12 cellular contexts compared by ENCODE assay signal in the genomic region with DNA sequence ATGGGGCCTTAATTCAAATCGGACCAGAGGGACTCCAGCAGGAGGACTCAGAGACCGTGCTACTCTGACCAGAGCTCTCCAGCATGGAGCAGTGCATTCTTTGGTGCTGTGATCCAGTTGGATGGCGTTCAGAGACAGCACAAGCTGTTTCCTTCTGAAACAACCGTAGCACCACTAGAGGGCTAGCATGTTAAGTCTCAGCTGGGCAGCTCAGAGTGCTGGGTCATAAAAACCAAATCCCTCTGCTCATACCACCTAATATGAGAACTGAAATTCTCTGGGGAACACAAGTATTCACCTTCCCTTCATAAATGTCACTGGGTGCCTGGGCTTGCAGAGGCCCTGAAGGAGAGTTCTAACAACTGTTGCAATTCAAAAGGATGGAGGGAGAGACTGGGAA.
DNase-seq lines count a peak whose midpoint lies in the region; TF ChIP-seq lines count a peak whose summit lies in the region.
"Had no signal": no experiment of that assay in that cellular context is flagged by ENCODE, and none has a peak within 500 bp of the region (broad histone marks: within the 10 kb centered on the region; RNA-seq: fewer than 3 reads in every experiment).

No MANE protein-coding gene starts in this region.

- H4K8ac ChIP-seq in neuronal stem cell (ENCODE audit: low read depth, low read length) = no peak overlapping the region

- H3K9me3 ChIP-seq in neuronal stem cell (replicated peaks in 1 of 2; ENCODE audit: control insufficient read depth in 2 of 2, insufficient read depth in 1 of 2, low read depth in 1 of 2, low read length in 2 of 2) = peaks cover 0 to 2% of the 10 kb centered on the region in 2 donors
- H3K9me3 ChIP-seq: SJCRH30 had no signal

- no peak overlapping the region for H3K27ac Mint-ChIP-seq in activated CD4-positive, alpha-beta memory T cell treated with anti-CD3 and anti-CD28 coated beads for 36 hours

- no peak overlapping the region for H3K14ac ChIP-seq in neuronal stem cell (ENCODE audit: low read length)

- DNase-seq in HEK293T (ENCODE audit: extremely low spot score) = peak; percentile 17
- DNase-seq in brain microvascular endothelial cell = no peak
- DNase-seq in medulla oblongata (ENCODE audit: extremely low spot score) = peak; percentile 49
- no peak for DNase-seq in activated CD4-positive, alpha-beta memory T cell treated with anti-CD3 and anti-CD28 coated beads for 36 hours
- no peak for DNase-seq in neuronal stem cell (ENCODE audit: low spot score)
- no peak for DNase-seq in activated CD4-positive, alpha-beta T cell treated with anti-CD3 and anti-CD28 coated beads, Interleukin-2, amount 50 U/mL, for 4 hours
- DNase-seq in DMS 273 treated with DMSO at 0.1 percent for 48 hours (lab: John Stamatoyannopoulos, UW) = no peak
- DNase-seq: activated T-cell treated with anti-CD3 and anti-CD28 coated beads, Interleukin-2, amount 50 U/mL, for 1 hour; amniotic stem cell; NCI-H1092 treated with DMSO at 0.1 percent for 48 hours had no signal

- in situ Hi-C loops in brain microvascular endothelial cell (cut with HindIII; ENCODE audit: low pct_ligation_motif_present, low sequenced_read_pairs) = no loop called here

- no peak overlapping the region for H2BK5ac ChIP-seq in neuronal stem cell (ENCODE audit: low read length)

- CTCF ChIA-PET in HEK293T (lab: Yijun Ruan, JAX) = no interaction called here
- CTCF ChIA-PET in activated CD4-positive, alpha-beta memory T cell treated with anti-CD3 and anti-CD28 coated beads for 36 hours (lab: Charles Lee) = no interaction called here

- H3K27me3 ChIP-seq in brain microvascular endothelial cell (replicated peaks) (no peaks in the 10 kb centered on the region), neuronal stem cell (ENCODE audit: control insufficient read depth in 3 of 3, insufficient read depth in 3 of 3, low read depth in 1 of 3, low read length in 3 of 3) (no peaks in the 10 kb centered on the region)
- H3K27me3 ChIP-seq: SJCRH30 had no signal

- peaks cover 3% of the 10 kb centered on the region for H3K79me1 ChIP-seq in neuronal stem cell (ENCODE audit: low read depth, low read length)

- TF ChIP-seq CTCF in C4-2B (conservative IDR thresholded peaks at IDR 0.05) (peak; percentile 1; the same call in 1 of the 2 replicates), brain microvascular endothelial cell (IDR thresholded peaks at IDR 0.05; ENCODE audit: low read depth, low read length, missing control alignments) (peak; percentile 51)

- no peak overlapping the region for H3K27ac ChIP-seq in C4-2B
- H3K27ac ChIP-seq in brain microvascular endothelial cell = no peak overlapping the region
- no peak overlapping the region for H3K27ac ChIP-seq in neuronal stem cell (replicated peaks; ENCODE audit: low read length)
- H3K27ac ChIP-seq: SJCRH30 had no signal

- H3K9me3 Mint-ChIP-seq in activated CD4-positive, alpha-beta memory T cell treated with anti-CD3 and anti-CD28 coated beads for 36 hours = no peaks in the 10 kb centered on the region

- POLR2A ChIA-PET in HEK293T (lab: Yijun Ruan, JAX) = no interaction called here
- POLR2A ChIA-PET in activated CD4-positive, alpha-beta memory T cell treated with anti-CD3 and anti-CD28 coated beads for 36 hours (lab: Charles Lee) = no interaction called here

- no peak overlapping the region for H3K23ac ChIP-seq in neuronal stem cell (ENCODE audit: low read depth, low read length, poor library complexity)

- no peak overlapping the region for H3K4me2 ChIP-seq in neuronal stem cell (ENCODE audit: insufficient read depth, low read length, poor library complexity, severe bottlenecking)

- H3K4me3 Mint-ChIP-seq in activated CD4-positive, alpha-beta memory T cell treated with anti-CD3 and anti-CD28 coated beads for 36 hours = no peak overlapping the region

- WGBS in neuronal stem cell (ENCODE audit: extremely low coverage in 2 of 2, insufficient read length in 2 of 2, insufficient replicate concordance in 1 of 2), 2 donors = no CpG with 5 or more reads among the region's 4 CpGs

- no peak overlapping the region for H2BK120ac ChIP-seq in neuronal stem cell (ENCODE audit: low read depth, low read length)

- H3K36me3 Mint-ChIP-seq in activated CD4-positive, alpha-beta memory T cell treated with anti-CD3 and anti-CD28 coated beads for 36 hours = peaks cover 63% of the 10 kb centered on the region

- peaks cover 3% of the 10 kb centered on the region for H3K4me1 Mint-ChIP-seq in activated CD4-positive, alpha-beta memory T cell treated with anti-CD3 and anti-CD28 coated beads for 36 hours (ENCODE audit: low read depth)

- H3K36me3 ChIP-seq in brain microvascular endothelial cell (replicated peaks) (peaks cover 12% of the 10 kb centered on the region), neuronal stem cell (replicated peaks in 1 of 2; ENCODE audit: control insufficient read depth in 2 of 2, insufficient read depth in 2 of 2, low read length in 2 of 2) (peaks cover 23 to 96% of the 10 kb centered on the region in 2 donors)

- no peak overlapping the region for H3K4me3 ChIP-seq in brain microvascular endothelial cell (ENCODE audit: low read depth, low read length)
- no peak overlapping the region for H3K4me3 ChIP-seq in neuronal stem cell (ENCODE audit: low read length in 2 of 2)
- H3K4me3 ChIP-seq: SJCRH30 had no signal

- H3K18ac ChIP-seq in neuronal stem cell (ENCODE audit: low read length) = no peak overlapping the region

- no peak overlapping the region for H2BK15ac ChIP-seq in neuronal stem cell (ENCODE audit: low read length)

- H2AFZ ChIP-seq in neuronal stem cell (ENCODE audit: low read length) = no peak overlapping the region

- no peak overlapping the region for H2BK12ac ChIP-seq in neuronal stem cell (ENCODE audit: low read length)

- H3K9ac ChIP-seq in neuronal stem cell (ENCODE audit: low read depth, low read length, poor library complexity) = no peak overlapping the region

- intact Hi-C loops in activated CD4-positive, alpha-beta memory T cell treated with anti-CD3 and anti-CD28 coated beads for 36 hours (cut with micrococcal nuclease) = no loop called here

- H3K4me1 ChIP-seq in neuronal stem cell (ENCODE audit: control insufficient read depth in 2 of 2, insufficient read depth in 1 of 2, low read depth in 1 of 2, low read length in 2 of 2) = no peaks in the 10 kb centered on the region
- H3K4me1 ChIP-seq: SJCRH30 had no signal

- no peak overlapping the region for H3K4ac ChIP-seq in neuronal stem cell (ENCODE audit: low read length)

- no peak overlapping the region for H4K91ac ChIP-seq in neuronal stem cell (ENCODE audit: low read depth, low read length, poor library complexity)

- no peak overlapping the region for H2AK5ac ChIP-seq in neuronal stem cell (ENCODE audit: low read depth, low read length)

- H3K27me3 Mint-ChIP-seq in activated CD4-positive, alpha-beta memory T cell treated with anti-CD3 and anti-CD28 coated beads for 36 hours = no peaks in the 10 kb centered on the region

TF ChIP-seq in HEK293T, 16 proteins besides CTCF, POLR2A, EP300 and RAD21:
- no peak for TF ChIP-seq NFRKB (IDR thresholded peaks at IDR 0.05)
- no peak for TF ChIP-seq BHLHE40 (IDR thresholded peaks at IDR 0.05; ENCODE audit: borderline replicate concordance)
- no peak for TF ChIP-seq L3MBTL2 (conservative IDR thresholded peaks at IDR 0.05)
- no peak for TF ChIP-seq FOXA1 (IDR thresholded peaks at IDR 0.05)
- no peak for TF ChIP-seq CTBP1 (IDR thresholded peaks at IDR 0.05; ENCODE audit: borderline replicate concordance)
- no peak for TF ChIP-seq FOXM1 (IDR thresholded peaks at IDR 0.05; ENCODE audit: borderline replicate concordance)
- TF ChIP-seq, protein P1, sequence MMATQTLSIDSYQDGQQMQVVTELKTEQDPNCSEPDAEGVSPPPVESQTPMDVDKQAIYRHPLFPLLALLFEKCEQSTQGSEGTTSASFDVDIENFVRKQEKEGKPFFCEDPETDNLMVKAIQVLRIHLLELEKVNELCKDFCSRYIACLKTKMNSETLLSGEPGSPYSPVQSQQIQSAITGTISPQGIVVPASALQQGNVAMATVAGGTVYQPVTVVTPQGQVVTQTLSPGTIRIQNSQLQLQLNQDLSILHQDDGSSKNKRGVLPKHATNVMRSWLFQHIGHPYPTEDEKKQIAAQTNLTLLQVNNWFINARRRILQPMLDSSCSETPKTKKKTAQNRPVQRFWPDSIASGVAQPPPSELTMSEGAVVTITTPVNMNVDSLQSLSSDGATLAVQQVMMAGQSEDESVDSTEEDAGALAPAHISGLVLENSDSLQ (IDR thresholded peaks at IDR 0.05) = no peak
- TF ChIP-seq ARNT (IDR thresholded peaks at IDR 0.05) = no peak
- no peak for TF ChIP-seq TARDBP (IDR thresholded peaks at IDR 0.05)
- TF ChIP-seq SP1 (IDR thresholded peaks at IDR 0.05) = no peak
- no peak for TF ChIP-seq HDGF (IDR thresholded peaks at IDR 0.05; ENCODE audit: borderline replicate concordance)
- no peak for TF ChIP-seq ELF4 (IDR thresholded peaks at IDR 0.05)
- TF ChIP-seq FOXK2 (IDR thresholded peaks at IDR 0.05) = no peak
- TF ChIP-seq LEF1 (IDR thresholded peaks at IDR 0.05; ENCODE audit: borderline replicate concordance) = no peak
- TF ChIP-seq ZNF384 (IDR thresholded peaks at IDR 0.05) = no peak
- no peak for TF ChIP-seq SUZ12 (IDR thresholded peaks at IDR 0.05)

Comparison
In these comparisons a context has a peak if more than half of its experiments do, and no peak if none do; other contexts are left out.
1. DNase-seq: peak in HEK293T (single experiment) and medulla oblongata (single experiment); none in brain microvascular endothelial cell (single experiment), activated CD4-positive, alpha-beta memory T cell treated with anti-CD3 and anti-CD28 coated beads for 36 hours (single experiment), neuronal stem cell (single experiment), activated CD4-positive, alpha-beta T cell treated with anti-CD3 and anti-CD28 coated beads, Interleukin-2, amount 50 U/mL, for 4 hours (0 of 2) and DMS 273 treated with DMSO at 0.1 percent for 48 hours (single experiment).